Comparison of ENCODE assay signal across 18 cellular contexts in genomic region chr6:142324111-142324510, GRCh38. TPM values are rescaled to one million over a fixed set of nuclear protein-coding genes. Genes with fewer than 3 reads are reported as not detected.
DNase-seq lines count a peak whose midpoint lies in the region; ATAC-seq, FAIRE-seq and TF ChIP-seq lines count a peak whose summit lies in the region.
"Had no signal": no experiment of that assay in that cellular context is flagged by ENCODE, and none has a peak within 500 bp of the region (broad histone marks: within the 10 kb centered on the region; RNA-seq: fewer than 3 reads in every experiment).

No MANE protein-coding gene starts in this region.

- H3K9me3 ChIP-seq in A549 (no peaks in the 10 kb centered on the region), IMR-90 (ENCODE audit: control insufficient read depth, insufficient read depth, low read length) (no peaks in the 10 kb centered on the region), RWPE2 (ENCODE audit: severe bottlenecking) (no peaks in the 10 kb centered on the region), hepatocyte (ENCODE audit: low read depth) (no peaks in the 10 kb centered on the region)

- H3K27me3 ChIP-seq in IMR-90 (ENCODE audit: control insufficient read depth, insufficient read depth, low read length) (no peaks in the 10 kb centered on the region), RWPE2 (ENCODE audit: insufficient read depth, poor library complexity, severe bottlenecking) (no peaks in the 10 kb centered on the region), hepatocyte (no peaks in the 10 kb centered on the region)

- TF ChIP-seq POLR2A in A549 (IDR thresholded peaks at IDR 0.05; ENCODE audit: low read length) (no peak), IMR-90 (IDR thresholded peaks at IDR 0.05; ENCODE audit: low read depth, low read length) (no peak)

- DNase-seq in A549 (ENCODE audit: low read depth in 1 of 2, low spot score in 1 of 2), result no peak
- DNase-seq in IMR-90, result no peak
- DNase-seq in RWPE2 (ENCODE audit: low spot score), result no peak
- no peak for DNase-seq in hepatocyte (ENCODE audit: low spot score)
- no peak for DNase-seq in DMS79 treated with DMSO at 0.1 percent for 48 hours (lab: John Stamatoyannopoulos, UW)
- DNase-seq: C1 segment of cervical spinal cord; CD8-positive, alpha-beta memory T cell; GM23248; HCEC 1CT; KG1; NCI-H1930; NK-92 treated with Interleukin-12 subunit alpha and Interleukin-12 subunit beta, amount 100 ng/mL, for 24 hours; OCI-M1 had no signal

- no peak overlapping the region for H3K4ac ChIP-seq in IMR-90 (ENCODE audit: low read depth, low read length)

- no peak overlapping the region for H2AK5ac ChIP-seq in IMR-90 (ENCODE audit: low read depth, low read length)

- no peak overlapping the region for H3K9ac ChIP-seq in IMR-90 (ENCODE audit: low read depth, low read length)
- H3K9ac ChIP-seq: GM23248 had no signal

- no peak overlapping the region for H2BK5ac ChIP-seq in IMR-90 (ENCODE audit: low read depth, low read length, poor library complexity, severe bottlenecking)

- no peak for ATAC-seq in A549
- ATAC-seq in IMR-90 (ENCODE audit: low read depth), result no peak
- ATAC-seq in RWPE2 (ENCODE audit: low read depth), result no peak
- no peak for ATAC-seq in HG03432 (IDR thresholded peaks at IDR 0.05; ENCODE audit: unreplicated experiment)
- ATAC-seq in GM21737 (IDR thresholded peaks at IDR 0.05; ENCODE audit: unreplicated experiment), result no peak
- ATAC-seq in HG02884 (IDR thresholded peaks at IDR 0.05; ENCODE audit: unreplicated experiment), result no peak

- H3K4me1 ChIP-seq in A549 (peaks cover 99% of the 10 kb centered on the region), IMR-90 (ENCODE audit: control insufficient read depth, insufficient read depth, low read length) (no peaks in the 10 kb centered on the region), RWPE2 (ENCODE audit: insufficient read depth, poor library complexity, severe bottlenecking) (peaks cover 67% of the 10 kb centered on the region), hepatocyte (ENCODE audit: insufficient read depth) (peaks cover 25% of the 10 kb centered on the region)

- H3K79me1 ChIP-seq in IMR-90 (ENCODE audit: low read depth in 1 of 2, low read length in 2 of 2), result peaks cover 0 to 3% of the 10 kb centered on the region in 2 experiments; a peak in 1 of 4 replicates

- H2BK20ac ChIP-seq in IMR-90 (ENCODE audit: low read depth, low read length), result no peak overlapping the region

- TF ChIP-seq RAD21 in A549 (conservative IDR thresholded peaks at IDR 0.05 in 1 of 2, IDR thresholded peaks at IDR 0.05 in 1 of 2), result no peak
- TF ChIP-seq RAD21 in IMR-90 (IDR thresholded peaks at IDR 0.05; ENCODE audit: low read length), result no peak

- no peaks in the 10 kb centered on the region for H4K20me1 ChIP-seq in IMR-90 (ENCODE audit: insufficient read depth, low read length)
- no peaks in the 10 kb centered on the region for H4K20me1 ChIP-seq in hepatocyte (ENCODE audit: insufficient read depth, poor library complexity, severe bottlenecking)

- peak overlapping the region; percentile 55 to 57; a peak in 4 of 6 replicates for H3K27ac ChIP-seq in A549
- H3K27ac ChIP-seq in IMR-90 (ENCODE audit: insufficient read depth, low read length), result no peak overlapping the region
- H3K27ac ChIP-seq in RWPE2 (ENCODE audit: poor library complexity, severe bottlenecking), result peak overlapping the region; percentile 89
- peak overlapping the region; percentile 82 for H3K27ac ChIP-seq in hepatocyte
- H3K27ac ChIP-seq: GM23248, RWPE1 had no signal

- no peak overlapping the region for H3K56ac ChIP-seq in IMR-90 (ENCODE audit: extremely low read depth, insufficient read depth, low read length)

- H3K23ac ChIP-seq in IMR-90 (ENCODE audit: low read depth, low read length), result no peak overlapping the region

- no peak overlapping the region for H2BK120ac ChIP-seq in IMR-90 (ENCODE audit: low read depth, low read length)

- H3K9me1 ChIP-seq in IMR-90 (ENCODE audit: insufficient read depth, low read length), result no peaks in the 10 kb centered on the region

- no peak overlapping the region for H2BK15ac ChIP-seq in IMR-90 (ENCODE audit: low read depth, low read length)

- H3K14ac ChIP-seq in IMR-90 (replicated peaks; ENCODE audit: low read depth, low read length), result no peak overlapping the region

- H4K91ac ChIP-seq in IMR-90 (ENCODE audit: insufficient read depth, low read depth, low read length), result no peak overlapping the region

- no peak overlapping the region for H2AK9ac ChIP-seq in IMR-90 (replicated peaks; ENCODE audit: low read depth, low read length, poor library complexity)

- intact Hi-C loops in IMR-90 (cut with micrococcal nuclease), result no loop called here

- H2AFZ ChIP-seq in IMR-90 (replicated peaks; ENCODE audit: low read length, poor library complexity) (no peak overlapping the region), hepatocyte (no peak overlapping the region)
- H2AFZ ChIP-seq: GM23248 had no signal

- H4K5ac ChIP-seq in IMR-90 (ENCODE audit: low read depth, low read length), result no peak overlapping the region

- no peak overlapping the region for H3K4me3 ChIP-seq in A549
- no peak overlapping the region for H3K4me3 ChIP-seq in IMR-90 (ENCODE audit: insufficient read depth, low read depth, low read length)
- no peak overlapping the region for H3K4me3 ChIP-seq in RWPE2 (ENCODE audit: severe bottlenecking)
- no peak overlapping the region for H3K4me3 ChIP-seq in hepatocyte
- H3K4me3 ChIP-seq: GM23248 had no signal

- peaks cover 22% of the 10 kb centered on the region for H3K79me2 ChIP-seq in hepatocyte

- in situ Hi-C loops in IMR-90 (cut with MboI; ENCODE audit: low sequenced_read_pairs), result no loop called here

- no peaks in the 10 kb centered on the region for H3K9me2 ChIP-seq in hepatocyte (replicated peaks; ENCODE audit: insufficient read depth)

- CTCF ChIA-PET in A549 (lab: Yijun Ruan, JAX) (no interaction called here), IMR-90 (lab: Yijun Ruan, JAX) (no interaction called here)

- POLR2A ChIA-PET in A549 (lab: Yijun Ruan, JAX), result no interaction called here
- POLR2A ChIA-PET in IMR-90 (lab: Charles Lee; ENCODE audit: unreplicated experiment), result no interaction called here

- 88% methylated on average over 1 of the region's 1 CpG for WGBS in A549 (ENCODE audit: missing lambda C conversion rate)
- WGBS in IMR-90 (ENCODE audit: extremely low coverage in 2 of 2, insufficient read length in 1 of 2), 2 experiments, result 100% methylated on average over 1 of the region's 1 CpG; no CpG with 5 or more reads in 1 of the 2 experiments
- WGBS in hepatocyte (ENCODE audit: low lambda C conversion rate, missing lambda C conversion rate), result 97% methylated on average over 1 of the region's 1 CpG

- no TSS peak for BruUV-seq in IMR-90 (replicated peaks; lab: Mats Ljungman, UMichigan)

- no peak for TF ChIP-seq EP300 in A549 (IDR thresholded peaks at IDR 0.05)

- FAIRE-seq in A549 (lab: Jason Lieb, UNC), result no peak
- FAIRE-seq: G401.6 had no signal

- H3K4me2 ChIP-seq in A549 (peak overlapping the region; percentile 62), IMR-90 (ENCODE audit: low read depth, low read length) (no peak overlapping the region), hepatocyte (peak overlapping the region; percentile 42)

- H3K18ac ChIP-seq in IMR-90 (ENCODE audit: low read depth, low read length), result no peak overlapping the region

- dilution Hi-C loops in IMR-90 (cut with HindIII; ENCODE audit: low sequenced_read_pairs, unreplicated experiment), result no loop called here

- H3K36me3 ChIP-seq in IMR-90 (ENCODE audit: control insufficient read depth, insufficient read depth, low read length) (no peaks in the 10 kb centered on the region), RWPE2 (ENCODE audit: low read depth) (peaks cover 15% of the 10 kb centered on the region; the same call in 1 of the 2 replicates), hepatocyte (replicated peaks; ENCODE audit: insufficient read depth, low read depth) (no peaks in the 10 kb centered on the region)

- TF ChIP-seq CTCF in A549 (IDR thresholded peaks at IDR 0.05) (no peak), IMR-90 (conservative IDR thresholded peaks at IDR 0.05; ENCODE audit: low read depth, low read length) (no peak), RWPE2 (IDR thresholded peaks at IDR 0.05; ENCODE audit: poor library complexity, severe bottlenecking) (no peak), hepatocyte (IDR thresholded peaks at IDR 0.05; ENCODE audit: poor library complexity) (no peak)

- H4K8ac ChIP-seq in IMR-90 (ENCODE audit: low read depth in 2 of 2, low read length in 2 of 2), result no peak overlapping the region

TF ChIP-seq in A549, 52 proteins besides CTCF, POLR2A, EP300 and RAD21:
- peak; percentile 46 for TF ChIP-seq MAFK (IDR thresholded peaks at IDR 0.05; ENCODE audit: partially characterized antibody)
- TF ChIP-seq POLR2AphosphoS2 (conservative IDR thresholded peaks at IDR 0.05; ENCODE audit: low read length), result no peak
- TF ChIP-seq HOXB13 (CRISPR knock-in tag; IDR thresholded peaks at IDR 0.05; ENCODE audit: low read depth), result no peak

TF ChIP-seq in IMR-90, 13 proteins besides CTCF, POLR2A, EP300 and RAD21:
- TF ChIP-seq MAFK (IDR thresholded peaks at IDR 0.05; ENCODE audit: low read depth, low read length) (peak; percentile 17; the same call in 1 of the 2 replicates), CEBPB (IDR thresholded peaks at IDR 0.05; ENCODE audit: low read depth, low read length) (no peak)

RNA-seq across cellular contexts. Expression of gene ADGRG6, which starts 22.3 kb away (rescaled TPM):
- 176 and 181 TPM in 2 replicates for polyA plus RNA-seq in A549 (2011; rRNA removed)
- 34.3 and 35.0 TPM in 2 replicates for polyA plus RNA-seq in A549 (2012; cell fraction: cytosol; rRNA removed)
- polyA plus RNA-seq in A549 (2012; cell fraction: nucleus; rRNA removed), result 42.9 and 53.7 TPM in 2 replicates
- polyA plus RNA-seq in A549 (2017; fragmentation: RNase III; extraction: RNeasy Plus Mini Kit Qiagen cat#74134 plus additional on column Dnase treatment), result 53.9 to 61.1 TPM (median 55.4 TPM) in 3 replicates
- polyA minus RNA-seq in A549 (2011; rRNA and poly(A)+ RNA removed), result 202 and 259 TPM in 2 replicates
- total RNA-seq in IMR-90 (2012; rRNA removed), result 20.3 and 22.5 TPM in 2 replicates
- 8.1 and 10.0 TPM in 2 replicates for polyA plus RNA-seq in IMR-90 (2012; rRNA removed)
- 2.0 and 2.2 TPM in 2 replicates for polyA plus RNA-seq in IMR-90 (2012; cell fraction: cytosol; rRNA removed)
- polyA plus RNA-seq in IMR-90 (2012; cell fraction: nucleus; rRNA removed; ENCODE audit: low replicate concordance), result 3.2 and 16.3 TPM in 2 replicates
- total RNA-seq in hepatocyte, result 59.5 and 92.0 TPM in 2 replicates
- 13.9 and 15.0 TPM in 2 replicates for polyA plus RNA-seq in hepatocyte
- polyA plus RNA-seq: CD8-positive, alpha-beta memory T cell had no signal
